ENCODE assay signal across 1 cellular context in the genomic region with DNA sequence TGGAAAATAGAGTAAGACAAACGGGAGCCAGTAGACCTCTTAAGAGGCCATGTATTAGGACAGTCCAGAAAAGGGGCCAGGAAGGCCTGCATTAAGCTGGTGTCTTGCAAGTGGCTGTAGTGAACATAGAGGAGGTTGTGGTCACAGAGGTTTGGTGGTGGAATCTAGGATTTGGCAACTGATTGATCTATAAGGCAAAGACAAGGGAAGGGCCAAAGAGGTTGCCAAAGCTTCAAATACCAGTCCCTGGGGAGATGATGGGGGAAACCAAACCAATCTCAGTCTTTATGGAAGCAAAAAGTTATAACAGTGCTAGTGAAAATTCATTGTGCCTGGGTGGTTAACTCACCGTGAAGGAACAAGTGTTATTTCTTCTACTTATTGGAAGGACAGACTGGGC.
TF ChIP-seq lines count a peak whose summit lies in the region.

No MANE protein-coding gene starts in this region.

TF ChIP-seq in GM23338, 12 proteins besides CTCF, POLR2A, EP300 and RAD21 (continued from another document):
- TF ChIP-seq, protein P1, sequence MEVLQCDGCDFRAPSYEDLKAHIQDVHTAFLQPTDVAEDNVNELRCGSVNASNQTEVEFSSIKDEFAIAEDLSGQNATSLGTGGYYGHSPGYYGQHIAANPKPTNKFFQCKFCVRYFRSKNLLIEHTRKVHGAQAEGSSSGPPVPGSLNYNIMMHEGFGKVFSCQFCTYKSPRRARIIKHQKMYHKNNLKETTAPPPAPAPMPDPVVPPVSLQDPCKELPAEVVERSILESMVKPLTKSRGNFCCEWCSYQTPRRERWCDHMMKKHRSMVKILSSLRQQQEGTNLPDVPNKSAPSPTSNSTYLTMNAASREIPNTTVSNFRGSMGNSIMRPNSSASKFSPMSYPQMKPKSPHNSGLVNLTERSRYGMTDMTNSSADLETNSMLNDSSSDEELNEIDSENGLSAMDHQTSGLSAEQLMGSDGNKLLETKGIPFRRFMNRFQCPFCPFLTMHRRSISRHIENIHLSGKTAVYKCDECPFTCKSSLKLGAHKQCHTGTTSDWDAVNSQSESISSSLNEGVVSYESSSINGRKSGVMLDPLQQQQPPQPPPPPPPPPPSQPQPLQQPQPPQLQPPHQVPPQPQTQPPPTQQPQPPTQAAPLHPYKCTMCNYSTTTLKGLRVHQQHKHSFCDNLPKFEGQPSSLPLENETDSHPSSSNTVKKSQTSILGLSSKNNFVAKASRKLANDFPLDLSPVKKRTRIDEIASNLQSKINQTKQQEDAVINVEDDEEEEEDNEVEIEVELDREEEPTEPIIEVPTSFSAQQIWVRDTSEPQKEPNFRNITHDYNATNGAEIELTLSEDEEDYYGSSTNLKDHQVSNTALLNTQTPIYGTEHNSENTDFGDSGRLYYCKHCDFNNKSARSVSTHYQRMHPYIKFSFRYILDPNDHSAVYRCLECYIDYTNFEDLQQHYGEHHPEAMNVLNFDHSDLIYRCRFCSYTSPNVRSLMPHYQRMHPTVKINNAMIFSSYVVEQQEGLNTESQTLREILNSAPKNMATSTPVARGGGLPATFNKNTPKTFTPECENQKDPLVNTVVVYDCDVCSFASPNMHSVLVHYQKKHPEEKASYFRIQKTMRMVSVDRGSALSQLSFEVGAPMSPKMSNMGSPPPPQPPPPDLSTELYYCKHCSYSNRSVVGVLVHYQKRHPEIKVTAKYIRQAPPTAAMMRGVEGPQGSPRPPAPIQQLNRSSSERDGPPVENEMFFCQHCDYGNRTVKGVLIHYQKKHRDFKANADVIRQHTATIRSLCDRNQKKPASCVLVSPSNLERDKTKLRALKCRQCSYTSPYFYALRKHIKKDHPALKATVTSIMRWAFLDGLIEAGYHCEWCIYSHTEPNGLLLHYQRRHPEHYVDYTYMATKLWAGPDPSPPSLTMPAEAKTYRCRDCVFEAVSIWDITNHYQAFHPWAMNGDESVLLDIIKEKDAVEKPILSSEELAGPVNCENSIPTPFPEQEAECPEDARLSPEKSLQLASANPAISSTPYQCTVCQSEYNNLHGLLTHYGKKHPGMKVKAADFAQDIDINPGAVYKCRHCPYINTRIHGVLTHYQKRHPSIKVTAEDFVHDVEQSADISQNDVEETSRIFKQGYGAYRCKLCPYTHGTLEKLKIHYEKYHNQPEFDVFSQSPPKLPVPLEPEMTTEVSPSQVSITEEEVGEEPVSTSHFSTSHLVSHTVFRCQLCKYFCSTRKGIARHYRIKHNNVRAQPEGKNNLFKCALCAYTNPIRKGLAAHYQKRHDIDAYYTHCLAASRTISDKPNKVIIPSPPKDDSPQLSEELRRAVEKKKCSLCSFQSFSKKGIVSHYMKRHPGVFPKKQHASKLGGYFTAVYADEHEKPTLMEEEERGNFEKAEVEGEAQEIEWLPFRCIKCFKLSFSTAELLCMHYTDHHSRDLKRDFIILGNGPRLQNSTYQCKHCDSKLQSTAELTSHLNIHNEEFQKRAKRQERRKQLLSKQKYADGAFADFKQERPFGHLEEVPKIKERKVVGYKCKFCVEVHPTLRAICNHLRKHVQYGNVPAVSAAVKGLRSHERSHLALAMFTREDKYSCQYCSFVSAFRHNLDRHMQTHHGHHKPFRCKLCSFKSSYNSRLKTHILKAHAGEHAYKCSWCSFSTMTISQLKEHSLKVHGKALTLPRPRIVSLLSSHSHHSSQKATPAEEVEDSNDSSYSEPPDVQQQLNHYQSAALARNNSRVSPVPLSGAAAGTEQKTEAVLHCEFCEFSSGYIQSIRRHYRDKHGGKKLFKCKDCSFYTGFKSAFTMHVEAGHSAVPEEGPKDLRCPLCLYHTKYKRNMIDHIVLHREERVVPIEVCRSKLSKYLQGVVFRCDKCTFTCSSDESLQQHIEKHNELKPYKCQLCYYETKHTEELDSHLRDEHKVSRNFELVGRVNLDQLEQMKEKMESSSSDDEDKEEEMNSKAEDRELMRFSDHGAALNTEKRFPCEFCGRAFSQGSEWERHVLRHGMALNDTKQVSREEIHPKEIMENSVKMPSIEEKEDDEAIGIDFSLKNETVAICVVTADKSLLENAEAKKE (CRISPR knock-in tag; IDR thresholded peaks at IDR 0.05): no peak
- TF ChIP-seq STAT1 (IDR thresholded peaks at IDR 0.05; ENCODE audit: unreplicated experiment): no peak
- no peak for TF ChIP-seq CREB1 (CRISPR knock-in tag; IDR thresholded peaks at IDR 0.05; ENCODE audit: low read depth)
